19 cellular contexts compared by ENCODE assay signal in genomic region chr12:12447837-12448236, GRCh38.
DNase-seq lines count a peak whose midpoint lies in the region; ATAC-seq, FAIRE-seq and TF ChIP-seq lines count a peak whose summit lies in the region.
"Had no signal": no experiment of that assay in that cellular context is flagged by ENCODE, and none has a peak within 500 bp of the region (broad histone marks: within the 10 kb centered on the region; RNA-seq: fewer than 3 reads in every experiment).

No MANE protein-coding gene starts in this region.

- H3K9me3 ChIP-seq in HepG2 (ENCODE audit: low read length) (no peaks in the 10 kb centered on the region), right lobe of liver (no peaks in the 10 kb centered on the region), T-helper 17 cell (ENCODE audit: control insufficient read depth, low read length, poor library complexity, severe bottlenecking) (no peaks in the 10 kb centered on the region), subcutaneous abdominal adipose tissue (ENCODE audit: control insufficient read depth in 5 of 5, low read length in 5 of 5) (no peaks in the 10 kb centered on the region), left lung (no peaks in the 10 kb centered on the region)
- H3K9me3 ChIP-seq: Caco-2, HAP-1 had no signal

- H3K27ac ChIP-seq in HepG2 (ENCODE audit: extremely low read length, insufficient read depth, low read length) = peak overlapping the region; percentile 19
- H3K27ac ChIP-seq in right lobe of liver = peak overlapping the region in 1 of 3 donors; percentile 97
- peak overlapping the region; percentile 52 for H3K27ac ChIP-seq in subcutaneous abdominal adipose tissue (ENCODE audit: low read depth, low read length)
- no peak overlapping the region for H3K27ac ChIP-seq in left lung
- H3K27ac ChIP-seq: GM23248 had no signal

- no peaks in the 10 kb centered on the region for H3K36me3 ChIP-seq in HepG2 (replicated peaks in 1 of 2; ENCODE audit: control insufficient read depth in 1 of 2, insufficient read depth in 2 of 2, low read length in 2 of 2)
- no peaks in the 10 kb centered on the region for H3K36me3 ChIP-seq in right lobe of liver
- no peaks in the 10 kb centered on the region for H3K36me3 ChIP-seq in subcutaneous abdominal adipose tissue (ENCODE audit: control insufficient read depth in 5 of 5, insufficient read depth in 5 of 5, low read length in 5 of 5)
- no peaks in the 10 kb centered on the region for H3K36me3 ChIP-seq in left lung
- H3K36me3 ChIP-seq: HAP-1 had no signal

- H3K27me3 Mint-ChIP-seq in T-helper 17 cell = no peaks in the 10 kb centered on the region
- H3K27me3 Mint-ChIP-seq: B cell; CD4-positive, CD25-positive, alpha-beta regulatory T cell had no signal

- no peaks in the 10 kb centered on the region for H4K20me1 ChIP-seq in HepG2 (ENCODE audit: insufficient read depth, low read length)

- no peaks in the 10 kb centered on the region for H3K27me3 ChIP-seq in HepG2 (ENCODE audit: control insufficient read depth in 1 of 2, insufficient read depth in 2 of 2, low read length in 2 of 2)
- H3K27me3 ChIP-seq in right lobe of liver = no peaks in the 10 kb centered on the region
- H3K27me3 ChIP-seq in subcutaneous abdominal adipose tissue (ENCODE audit: control insufficient read depth in 5 of 5, insufficient read depth in 4 of 5, low read length in 5 of 5) = no peaks in the 10 kb centered on the region
- H3K27me3 ChIP-seq in left lung = no peaks in the 10 kb centered on the region

- intact Hi-C loops in HepG2 (cut with micrococcal nuclease; ENCODE audit: unreplicated experiment) = loop anchor here (2.0 kb wide), 1 partner anchor 49 kb away; no protein-coding TSS in a partner anchor
- intact Hi-C loops in right lobe of liver (cut with DNase I) = no loop called here
- intact Hi-C loops in left lung (cut with DNase I) = no loop called here

- H3K4me3 ChIP-seq in HepG2 (replicated peaks in 1 of 3; ENCODE audit: insufficient read depth in 1 of 3, low read depth in 2 of 3, low read length in 3 of 3) (no peak overlapping the region), right lobe of liver (no peak overlapping the region), subcutaneous abdominal adipose tissue (ENCODE audit: low read depth in 1 of 5, low read length in 5 of 5) (no peak overlapping the region), left lung (no peak overlapping the region)
- H3K4me3 ChIP-seq: GM23248, HAP-1 had no signal

- FAIRE-seq in HepG2 (lab: Jason Lieb, UNC) = no peak
- FAIRE-seq: D721Med, G401.6, GM12891, GM19239, HTR-8/SVneo had no signal

- TF ChIP-seq POLR2A in HepG2 (IDR thresholded peaks at IDR 0.05; ENCODE audit: insufficient read depth in 1 of 2, low read depth in 2 of 2, low read length in 2 of 2) (no peak), right lobe of liver (IDR thresholded peaks at IDR 0.05) (no peak)

- POLR2A ChIA-PET in HepG2 (lab: Yijun Ruan, JAX) = interaction anchor here (0.5 to 0.7 kb wide), 2 partner anchors 31 to 44 kb away, joined by 4 to 5 read pairs; no protein-coding TSS in a partner anchor

- BruUV-seq in HepG2 (replicated peaks; lab: Mats Ljungman, UMichigan) = no TSS peak

- TF ChIP-seq RAD21 in HepG2 (CRISPR knock-in tag; IDR thresholded peaks at IDR 0.05) = no peak

- H3K27ac Mint-ChIP-seq in T-helper 17 cell = peak overlapping the region; percentile 98
- H3K27ac Mint-ChIP-seq: B cell had no signal

- no peak overlapping the region for H3K4me3 Mint-ChIP-seq in T-helper 17 cell
- H3K4me3 Mint-ChIP-seq: B cell had no signal

- 96% methylated on average over 10 of the region's 10 CpGs for WGBS in HepG2 (ENCODE audit: low lambda C conversion rate)
- WGBS in right lobe of liver (ENCODE audit: insufficient coverage, low coverage, low lambda C conversion rate, missing lambda C conversion rate) = 90% methylated on average over 3 of the region's 10 CpGs

- ATAC-seq in HepG2 = no peak
- ATAC-seq in right lobe of liver = no peak
- no peak for ATAC-seq in T-helper 17 cell
- no peak for ATAC-seq in left lung

- no peak for DNase-seq in HepG2 (ENCODE audit: low spot score)
- DNase-seq in right lobe of liver = no peak
- DNase-seq in T-helper 17 cell = no peak
- DNase-seq in hypothalamus (lab: John Stamatoyannopoulos, UW) = no peak
- DNase-seq in left lung = no peak
- no peak for DNase-seq in SW480 (ENCODE audit: low spot score)
- DNase-seq: C1 segment of cervical spinal cord; Caco-2; CD4-positive, CD25-positive, alpha-beta regulatory T cell; GM23248; KG1 had no signal

- no peaks in the 10 kb centered on the region for H3K79me2 ChIP-seq in HepG2 (ENCODE audit: insufficient read depth, low read length)

- peaks cover 62% of the 10 kb centered on the region for H3K4me1 ChIP-seq in HepG2 (ENCODE audit: insufficient read depth, low read length)
- H3K4me1 ChIP-seq in right lobe of liver = peaks cover 0 to 50% (median 24%) of the 10 kb centered on the region in 4 donors
- H3K4me1 ChIP-seq in subcutaneous abdominal adipose tissue (ENCODE audit: control insufficient read depth in 5 of 5, insufficient read depth in 5 of 5, low read length in 5 of 5) = peaks cover 8 to 44% (median 32%) of the 10 kb centered on the region in 5 donors
- H3K4me1 ChIP-seq in left lung = peaks cover 12 to 52% of the 10 kb centered on the region in 2 donors
- H3K4me1 ChIP-seq: HAP-1 had no signal

- H3K4me1 Mint-ChIP-seq in T-helper 17 cell = peaks cover 31% of the 10 kb centered on the region
- H3K4me1 Mint-ChIP-seq: B cell had no signal

- TF ChIP-seq CTCF in HepG2 (CRISPR knock-in tag; IDR thresholded peaks at IDR 0.05) = no peak
- no peak for TF ChIP-seq CTCF in right lobe of liver (IDR thresholded peaks at IDR 0.05)
- TF ChIP-seq CTCF in left lung (IDR thresholded peaks at IDR 0.05) = no peak

- peaks cover 5% of the 10 kb centered on the region for H3K36me3 Mint-ChIP-seq in T-helper 17 cell (ENCODE audit: low read depth)

- H2AFZ ChIP-seq in HepG2 (ENCODE audit: low read length) = no peak overlapping the region
- H2AFZ ChIP-seq: GM23248 had no signal

- H3K9ac ChIP-seq in HepG2 (ENCODE audit: insufficient read depth, low read depth, low read length) (no peak overlapping the region), subcutaneous abdominal adipose tissue (ENCODE audit: low read length in 5 of 5) (no peak overlapping the region)
- H3K9ac ChIP-seq: GM23248 had no signal

- no peak for TF ChIP-seq EP300 in HepG2 (IDR thresholded peaks at IDR 0.05; ENCODE audit: low read depth in 2 of 2, low read length in 2 of 2)
- TF ChIP-seq EP300 in HepG2 (CRISPR knock-in tag; IDR thresholded peaks at IDR 0.05; ENCODE audit: borderline replicate concordance) = no peak

- no peak overlapping the region for H3K4me2 ChIP-seq in HepG2 (ENCODE audit: low read depth, low read length)

- in situ Hi-C loops in HepG2 (cut with HindIII; ENCODE audit: extremely low pct_ligation_motif_present, low pct_unique_long_range_greater_than_20kb) = no loop called here

- CTCF ChIA-PET in HepG2 (lab: Yijun Ruan, JAX; ENCODE audit: low intra/inter-chr PET ratio, low total read pairs) = no interaction called here

TF ChIP-seq in HepG2, 621 proteins besides CTCF, POLR2A, EP300 and RAD21 (continues in another document):
- no peak for TF ChIP-seq NFE2 (CRISPR knock-in tag; IDR thresholded peaks at IDR 0.05)
- no peak for TF ChIP-seq ZNF577 (CRISPR knock-in tag; IDR thresholded peaks at IDR 0.05; ENCODE audit: borderline replicate concordance, low read depth)
- no peak for TF ChIP-seq SOX5 (CRISPR knock-in tag; IDR thresholded peaks at IDR 0.05; ENCODE audit: borderline replicate concordance)
- TF ChIP-seq MAFK (conservative IDR thresholded peaks at IDR 0.05 in 1 of 2, IDR thresholded peaks at IDR 0.05 in 1 of 2; ENCODE audit: low read length in 2 of 2) = peak; percentile 66 to 74
- TF ChIP-seq HOXA3 (CRISPR knock-in tag; IDR thresholded peaks at IDR 0.05) = no peak
- TF ChIP-seq JUN (CRISPR knock-in tag; IDR thresholded peaks at IDR 0.05) = no peak
- TF ChIP-seq, protein P1, sequence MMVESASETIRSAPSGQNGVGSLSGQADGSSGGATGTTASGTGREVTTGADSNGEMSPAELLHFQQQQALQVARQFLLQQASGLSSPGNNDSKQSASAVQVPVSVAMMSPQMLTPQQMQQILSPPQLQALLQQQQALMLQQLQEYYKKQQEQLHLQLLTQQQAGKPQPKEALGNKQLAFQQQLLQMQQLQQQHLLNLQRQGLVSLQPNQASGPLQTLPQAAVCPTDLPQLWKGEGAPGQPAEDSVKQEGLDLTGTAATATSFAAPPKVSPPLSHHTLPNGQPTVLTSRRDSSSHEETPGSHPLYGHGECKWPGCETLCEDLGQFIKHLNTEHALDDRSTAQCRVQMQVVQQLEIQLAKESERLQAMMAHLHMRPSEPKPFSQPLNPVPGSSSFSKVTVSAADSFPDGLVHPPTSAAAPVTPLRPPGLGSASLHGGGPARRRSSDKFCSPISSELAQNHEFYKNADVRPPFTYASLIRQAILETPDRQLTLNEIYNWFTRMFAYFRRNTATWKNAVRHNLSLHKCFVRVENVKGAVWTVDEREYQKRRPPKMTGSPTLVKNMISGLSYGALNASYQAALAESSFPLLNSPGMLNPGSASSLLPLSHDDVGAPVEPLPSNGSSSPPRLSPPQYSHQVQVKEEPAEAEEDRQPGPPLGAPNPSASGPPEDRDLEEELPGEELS (CRISPR knock-in tag; IDR thresholded peaks at IDR 0.05) = no peak

Comparison
In these comparisons a context has a peak if more than half of its experiments do, and no peak if none do; other contexts are left out.
1. H3K27ac ChIP-seq: peak in HepG2 (single experiment) and subcutaneous abdominal adipose tissue (single experiment); none in left lung (0 of 2).